15 cellular contexts compared by ENCODE assay signal in genomic region chr11:68658661-68659060, GRCh38. TPM values are rescaled to one million over a fixed set of nuclear protein-coding genes. Genes with fewer than 3 reads are reported as not detected.
DNase-seq lines count a peak whose midpoint lies in the region; ATAC-seq and TF ChIP-seq lines count a peak whose summit lies in the region.
"Had no signal": no experiment of that assay in that cellular context is flagged by ENCODE, and none has a peak within 500 bp of the region (broad histone marks: within the 10 kb centered on the region; RNA-seq: fewer than 3 reads in every experiment).

No MANE protein-coding gene starts in this region.

- H3K36me3 ChIP-seq in BE2C (no peaks in the 10 kb centered on the region), psoas muscle (ENCODE audit: insufficient read depth in 1 of 2, low read depth in 1 of 2) (no peaks in the 10 kb centered on the region), esophagus squamous epithelium (no peaks in the 10 kb centered on the region)

- H3K4me3 ChIP-seq in BE2C (ENCODE audit: low read depth, low read length) = 0 out of 2 replicates have a peak overlapping the region, but pooled peaks have one; percentile 0
- H3K4me3 ChIP-seq in fibroblast of mammary gland (ENCODE audit: control insufficient read depth, low read depth, low read length) = no peak overlapping the region
- no peak overlapping the region for H3K4me3 ChIP-seq in psoas muscle
- H3K4me3 ChIP-seq in esophagus squamous epithelium = no peak overlapping the region
- H3K4me3 ChIP-seq: mucosa of descending colon had no signal

- DNase-seq in BE2C = no peak
- DNase-seq in NCI-H69 (lab: John Stamatoyannopoulos, UW) = peak; percentile 39
- DNase-seq in fibroblast of mammary gland (ENCODE audit: low read depth) = peak; percentile 79
- peak in 1 of 2 donors; percentile 72 for DNase-seq in psoas muscle
- no peak for DNase-seq in SHP77 (lab: John Stamatoyannopoulos, UW)
- no peak for DNase-seq in esophagus squamous epithelium (lab: John Stamatoyannopoulos, UW)
- DNase-seq in NCI-H187 treated with DMSO at 0.1 percent for 48 hours (lab: John Stamatoyannopoulos, UW) = no peak
- DNase-seq: activated CD4-positive, alpha-beta T cell treated with anti-CD3 and anti-CD28 coated beads for 48 hours; endodermal cell; MV-4-11; NCI-H2171; stimulated activated naive B cell treated with anti-CD40 and anti-IgM and Interleukin-4, amounts not matched to agents 10 μg/mL and 1 μg/mL and 100 μg/mL, for 72 hours had no signal

- WGBS in psoas muscle, 3 donors = 60 to 72% (median 69%) methylated on average over 13 of the region's 13 CpGs
- WGBS in esophagus squamous epithelium, 2 donors = 74 to 84% methylated on average over 13 of the region's 13 CpGs

- H3K27me3 ChIP-seq in BE2C (no peaks in the 10 kb centered on the region), psoas muscle (ENCODE audit: insufficient read depth in 3 of 3, low read length in 2 of 3) (peaks cover 0 to 12% (median 10%) of the 10 kb centered on the region in 3 donors), esophagus squamous epithelium (peaks cover 0 to 25% (median 0%) of the 10 kb centered on the region in 4 donors)

- no peak for TF ChIP-seq CTCF in BE2C (IDR thresholded peaks at IDR 0.05; ENCODE audit: low read depth, low read length)
- no peak for TF ChIP-seq CTCF in fibroblast of mammary gland (conservative IDR thresholded peaks at IDR 0.05; ENCODE audit: control insufficient read depth, insufficient read depth, low read depth, low read length)
- TF ChIP-seq CTCF in psoas muscle (IDR thresholded peaks at IDR 0.05) = no peak
- TF ChIP-seq CTCF in esophagus squamous epithelium (IDR thresholded peaks at IDR 0.05) = no peak

- no peak for TF ChIP-seq POLR2A in esophagus squamous epithelium (IDR thresholded peaks at IDR 0.05)

- H3K27ac ChIP-seq in psoas muscle (peak overlapping the region; percentile 30), esophagus squamous epithelium (peak overlapping the region in 1 of 4 donors; percentile 34)

- peaks cover 39% of the 10 kb centered on the region for H3K4me1 ChIP-seq in BE2C
- no peaks in the 10 kb centered on the region for H3K4me1 ChIP-seq in psoas muscle
- peaks cover 0 to 10% (median 0%) of the 10 kb centered on the region in 3 donors for H3K4me1 ChIP-seq in esophagus squamous epithelium
- H3K4me1 ChIP-seq: Caco-2 had no signal

- H3K9me3 ChIP-seq in BE2C (peaks cover 4% of the 10 kb centered on the region; the same call in 1 of the 2 replicates), psoas muscle (peaks cover 8% of the 10 kb centered on the region), esophagus squamous epithelium (no peaks in the 10 kb centered on the region)
- H3K9me3 ChIP-seq: mucosa of descending colon had no signal

- peak in 3 of 4 donors; percentile 37 to 51 (median 50) for ATAC-seq in psoas muscle
- ATAC-seq in GM19463 (IDR thresholded peaks at IDR 0.05; ENCODE audit: unreplicated experiment) = no peak
- ATAC-seq: mucosa of descending colon; stimulated activated naive B cell treated with anti-CD40 and anti-IgM and Interleukin-4, amounts not matched to agents 10 μg/mL and 1 μg/mL and 100 μg/mL, for 72 hours had no signal

- intact Hi-C loops in psoas muscle (cut with DNase I) (no loop called here), esophagus squamous epithelium (cut with DNase I) (no loop called here)

RNA-seq across cellular contexts. Expression of gene GAL, which starts 25.7 kb away (rescaled TPM):
- polyA plus RNA-seq in BE2C (2012; ENCODE audit: insufficient read depth, insufficient read length, low read depth) = 86.9 TPM
- total RNA-seq in psoas muscle (under 1 TPM in 1 of 4 donors, not detected in 3; 0.38 TPM), esophagus squamous epithelium (1 to 10 TPM in 1 of 4 donors, not detected in 3; 2.2 TPM)
- polyA plus RNA-seq in psoas muscle = 1 to 10 TPM in 1 of 3 donors, not detected in 2; 5.6 TPM

Comparison
In these comparisons a context has a peak if more than half of its experiments do, and no peak if none do; other contexts are left out.
1. DNase-seq: peak in NCI-H69 (single experiment) and fibroblast of mammary gland (single experiment); none in BE2C (single experiment), SHP77 (0 of 2), esophagus squamous epithelium (single experiment) and NCI-H187 treated with DMSO at 0.1 percent for 48 hours (single experiment).